Comparison of ENCODE assay signal across 11 cellular contexts in genomic region chr17:41464682-41465081, GRCh38. TPM values are rescaled to one million over a fixed set of nuclear protein-coding genes. Genes with fewer than 3 reads are reported as not detected.
DNase-seq lines count a peak whose midpoint lies in the region; ATAC-seq and TF ChIP-seq lines count a peak whose summit lies in the region.
"Had no signal": no experiment of that assay in that cellular context is flagged by ENCODE, and none has a peak within 500 bp of the region (broad histone marks: within the 10 kb centered on the region; RNA-seq: fewer than 3 reads in every experiment).

No MANE protein-coding gene starts in this region.

- H3K9me3 Mint-ChIP-seq in T-cell = peaks cover 0 to 7% (median 0%) of the 10 kb centered on the region in 3 donors

- intact Hi-C loops in A673 (cut with micrococcal nuclease; ENCODE audit: unreplicated experiment) (no loop called here), breast epithelium (cut with DNase I; ENCODE audit: low total_unique reads) (no loop called here), left lung (cut with DNase I) (no loop called here)

- CTCF ChIA-PET in A673 (lab: Charles Lee) = no interaction called here
- CTCF ChIA-PET in T-cell (lab: Charles Lee) = no interaction called here

- H3K4me1 Mint-ChIP-seq in T-cell = no peaks in the 10 kb centered on the region
- H3K4me1 Mint-ChIP-seq: CD4-positive, CD25-positive, alpha-beta regulatory T cell had no signal

- POLR2A ChIA-PET in A673 (lab: Charles Lee; ENCODE audit: low non-redundant PET) (no interaction called here), T-cell (lab: Charles Lee) (no interaction called here)

- peak; percentile 94 for ATAC-seq in left lung
- ATAC-seq in T-cell (replicated peaks in 1 of 4) = no peak
- ATAC-seq in HG02885 (IDR thresholded peaks at IDR 0.05; ENCODE audit: poor library complexity, unreplicated experiment) = no peak

- DNase-seq in A673 (ENCODE audit: low spot score) (peak; percentile 63), LHCN-M2 (ENCODE audit: low read depth) (peak; percentile 87), breast epithelium (ENCODE audit: low spot score in 2 of 2) (peak; percentile 69 to 88), left lung (peak in 1 of 2 donors; percentile 72), T-cell (no peak), NCI-H1694 (lab: John Stamatoyannopoulos, UW) (no peak)
- DNase-seq in stimulated activated naive CD4-positive, alpha-beta T cell treated with Interleukin-2 at 50 U/mL for 16 hours (lab: John Stamatoyannopoulos, UW) = no peak
- DNase-seq: activated T-cell treated with anti-CD3 and anti-CD28 coated beads, Interleukin-2, amount 50 U/mL, for 48 hours; CD4-positive, CD25-positive, alpha-beta regulatory T cell had no signal

- H3K36me3 ChIP-seq in A673 (ENCODE audit: insufficient read depth, low read length, poor library complexity, severe bottlenecking) (no peaks in the 10 kb centered on the region), breast epithelium (no peaks in the 10 kb centered on the region), left lung (no peaks in the 10 kb centered on the region)

- no peak overlapping the region for H3K4me3 ChIP-seq in A673 (ENCODE audit: low read depth, low read length, poor library complexity, severe bottlenecking)
- no peak overlapping the region for H3K4me3 ChIP-seq in breast epithelium
- no peak overlapping the region for H3K4me3 ChIP-seq in left lung

- H3K27ac Mint-ChIP-seq in T-cell = no peak overlapping the region
- H3K27ac Mint-ChIP-seq: CD4-positive, CD25-positive, alpha-beta regulatory T cell had no signal

- H3K27ac ChIP-seq in A673 (ENCODE audit: low read depth, low read length, poor library complexity, severe bottlenecking) (no peak overlapping the region), breast epithelium (peak overlapping the region; percentile 41 to 48), left lung (no peak overlapping the region)
- H3K27ac ChIP-seq: HL-60 had no signal

- H3K9me3 ChIP-seq in A673 (ENCODE audit: low read depth, low read length, poor library complexity, severe bottlenecking) (no peaks in the 10 kb centered on the region), breast epithelium (no peaks in the 10 kb centered on the region), left lung (no peaks in the 10 kb centered on the region)

- no peak for TF ChIP-seq POLR2A in breast epithelium (IDR thresholded peaks at IDR 0.05)

- no peaks in the 10 kb centered on the region for H3K36me3 Mint-ChIP-seq in T-cell
- H3K36me3 Mint-ChIP-seq: CD4-positive, CD25-positive, alpha-beta regulatory T cell had no signal

- H3K4me1 ChIP-seq in A673 (ENCODE audit: insufficient read depth, low read length, poor library complexity, severe bottlenecking) (no peaks in the 10 kb centered on the region), breast epithelium (no peaks in the 10 kb centered on the region), left lung (peaks cover 0 to 5% of the 10 kb centered on the region in 2 donors)

- no TSS peak for BruUV-seq in A673 (replicated peaks; lab: Mats Ljungman, UMichigan)

- peaks cover 2 to 13% of the 10 kb centered on the region in 2 donors for H3K27me3 Mint-ChIP-seq in T-cell

- TF ChIP-seq CTCF in A673 (conservative IDR thresholded peaks at IDR 0.05; ENCODE audit: low read depth, low read length) (no peak), breast epithelium (IDR thresholded peaks at IDR 0.05) (no peak), left lung (IDR thresholded peaks at IDR 0.05) (no peak)

- H3K4me3 Mint-ChIP-seq in T-cell = no peak overlapping the region

- H3K27me3 ChIP-seq in A673 (replicated peaks; ENCODE audit: insufficient read depth, low read depth, low read length, poor library complexity) (no peaks in the 10 kb centered on the region), breast epithelium (no peaks in the 10 kb centered on the region), left lung (no peaks in the 10 kb centered on the region)

RNA-seq across cellular contexts. Expression of gene KRT32, which starts 2.5 kb away (rescaled TPM):
- total RNA-seq in A673 (2021) (not detected in 2 replicates), LHCN-M2 (2014; rRNA removed) (not detected in 2 replicates), breast epithelium (under 1 TPM in 2 of 3 donors, not detected in 1; 0.33 to 0.73 TPM), left lung (not detected), T-cell (not detected)
- 0.04 TPM for polyA plus RNA-seq in LHCN-M2 (2012)
- total RNA-seq: CD4-positive, CD25-positive, alpha-beta regulatory T cell had no signal
- polyA plus RNA-seq: CD4-positive, CD25-positive, alpha-beta regulatory T cell had no signal

RNA-seq across cellular contexts. Expression of gene KRT35, which starts 16.3 kb away (rescaled TPM):
- total RNA-seq in A673 (2021) (not detected in 2 replicates), LHCN-M2 (2014; rRNA removed) (not detected in 2 replicates), breast epithelium (not detected), left lung (not detected), T-cell (not detected)
- polyA plus RNA-seq in LHCN-M2 (2012) = not detected
- total RNA-seq: CD4-positive, CD25-positive, alpha-beta regulatory T cell had no signal
- polyA plus RNA-seq: CD4-positive, CD25-positive, alpha-beta regulatory T cell had no signal

RNA-seq across cellular contexts. Expression of gene KRT38, which starts 23.9 kb away (rescaled TPM):
- total RNA-seq in A673 (2021) (not detected in 2 replicates), LHCN-M2 (2014; rRNA removed) (not detected in 2 replicates), breast epithelium (not detected), left lung (not detected), T-cell (not detected)
- polyA plus RNA-seq in LHCN-M2 (2012) = not detected
- total RNA-seq: CD4-positive, CD25-positive, alpha-beta regulatory T cell had no signal
- polyA plus RNA-seq: CD4-positive, CD25-positive, alpha-beta regulatory T cell had no signal

RNA-seq across cellular contexts. Expression of gene KRT36, which starts 25.0 kb away (rescaled TPM):
- not detected in 2 replicates for total RNA-seq in A673 (2021)
- not detected in 2 replicates for total RNA-seq in LHCN-M2 (2014; rRNA removed)
- not detected for polyA plus RNA-seq in LHCN-M2 (2012)
- not detected for total RNA-seq in breast epithelium
- total RNA-seq in left lung = not detected
- total RNA-seq in T-cell = not detected
- total RNA-seq: CD4-positive, CD25-positive, alpha-beta regulatory T cell had no signal
- polyA plus RNA-seq: CD4-positive, CD25-positive, alpha-beta regulatory T cell had no signal

RNA-seq across cellular contexts. Expression of gene KRT37, which starts 40.3 kb away (rescaled TPM):
- total RNA-seq in A673 (2021) = not detected in 2 replicates
- not detected in 2 replicates for total RNA-seq in LHCN-M2 (2014; rRNA removed)
- polyA plus RNA-seq in LHCN-M2 (2012) = not detected
- not detected for total RNA-seq in breast epithelium
- total RNA-seq in left lung = not detected
- not detected for total RNA-seq in T-cell
- total RNA-seq: CD4-positive, CD25-positive, alpha-beta regulatory T cell had no signal
- polyA plus RNA-seq: CD4-positive, CD25-positive, alpha-beta regulatory T cell had no signal

Comparison
In these comparisons a context has a peak if more than half of its experiments do, and no peak if none do; other contexts are left out.
1. DNase-seq: peak in A673 (single experiment), LHCN-M2 (single experiment) and breast epithelium (2 of 2); none in stimulated activated naive CD4-positive, alpha-beta T cell treated with Interleukin-2 at 50 U/mL for 16 hours (single experiment), T-cell (0 of 34) and NCI-H1694 (single experiment).
2. H3K27ac ChIP-seq: peak in breast epithelium (2 of 2); none in A673 (single experiment) and left lung (0 of 2).